Comparison of ENCODE assay signal across 23 cellular contexts in genomic region chr9:75552941-75553340, GRCh38.
DNase-seq lines count a peak whose midpoint lies in the region; ATAC-seq and TF ChIP-seq lines count a peak whose summit lies in the region.
"Had no signal": no experiment of that assay in that cellular context is flagged by ENCODE, and none has a peak within 500 bp of the region (broad histone marks: within the 10 kb centered on the region; RNA-seq: fewer than 3 reads in every experiment).

No MANE protein-coding gene starts in this region.

- DNase-seq in AG08396 (ENCODE audit: low spot score) (peak; percentile 7), LHCN-M2 (ENCODE audit: low read depth) (peak; percentile 32), astrocyte of the spinal cord (ENCODE audit: low read depth, low spot score) (peak; percentile 41), osteoblast (ENCODE audit: insufficient read length, low spot score, missing footprints) (no peak), GM10266 (ENCODE audit: extremely low spot score) (no peak), NCI-H187 treated with DMSO at 0.1 percent for 48 hours (lab: John Stamatoyannopoulos, UW) (no peak), mesenteric fat pad (ENCODE audit: low spot score) (no peak)
- DNase-seq: CD4-positive, alpha-beta memory T cell; DMS153; GF-D8; MM.1S; NCI-H1092; NCI-H146; NCI-H2081 treated with DMSO at 0.1 percent for 48 hours; NK-92 treated with Interleukin-12 subunit alpha and Interleukin-12 subunit beta, amount 100 ng/mL, for 24 hours; Peyer's patch had no signal

- H3K36me3 ChIP-seq in osteoblast (ENCODE audit: insufficient read depth, low read length): no peaks in the 10 kb centered on the region
- H3K36me3 ChIP-seq: BLaER1, HAP-1, Peyer's patch, SJSA1 had no signal

- H3K27ac ChIP-seq in osteoblast (ENCODE audit: low read depth, low read length): peak overlapping the region; percentile 39
- H3K27ac ChIP-seq: 22Rv1, BLaER1, KMS-11, Peyer's patch, SJSA1 had no signal

- H3K4me1 ChIP-seq in osteoblast (ENCODE audit: insufficient read depth, low read length): peaks cover 5% of the 10 kb centered on the region
- H3K4me1 ChIP-seq: BLaER1, HAP-1, Peyer's patch, SJSA1 had no signal

- H2AFZ ChIP-seq in osteoblast (ENCODE audit: low read length): no peak overlapping the region

- in situ Hi-C loops in astrocyte of the spinal cord (cut with HindIII; ENCODE audit: low sequenced_read_pairs): no loop called here

- TF ChIP-seq CTCF in astrocyte of the spinal cord (IDR thresholded peaks at IDR 0.05; ENCODE audit: low read depth, low read length) (no peak), osteoblast (IDR thresholded peaks at IDR 0.05; ENCODE audit: extremely low read depth, low read depth, low read length) (no peak), GM10266 (IDR thresholded peaks at IDR 0.05; ENCODE audit: control insufficient read depth, insufficient read depth, low read depth, missing control alignments) (no peak)

- H3K79me2 ChIP-seq in osteoblast (ENCODE audit: insufficient read depth, low read length): no peaks in the 10 kb centered on the region

- H4K20me1 ChIP-seq in osteoblast (ENCODE audit: insufficient read depth, low read length): no peaks in the 10 kb centered on the region
- H4K20me1 ChIP-seq: BLaER1 had no signal

- no peaks in the 10 kb centered on the region for H3K27me3 ChIP-seq in osteoblast (ENCODE audit: insufficient read depth, low read length)
- H3K27me3 ChIP-seq: BLaER1, Peyer's patch, SJSA1 had no signal

- H3K4me2 ChIP-seq in osteoblast (ENCODE audit: insufficient read depth, low read length): no peak overlapping the region
- H3K4me2 ChIP-seq: BLaER1, KMS-11 had no signal

- H3K4me3 ChIP-seq in astrocyte of the spinal cord (ENCODE audit: low read depth, low read length): no peak overlapping the region
- H3K4me3 ChIP-seq in osteoblast (ENCODE audit: insufficient read depth, low read length): no peak overlapping the region
- H3K4me3 ChIP-seq: BLaER1, GM12878, HAP-1, Peyer's patch, SJSA1 had no signal

- ATAC-seq in HG02973 (IDR thresholded peaks at IDR 0.05; ENCODE audit: unreplicated experiment): no peak
- ATAC-seq: GM12878 had no signal

- H3K9me3 ChIP-seq in osteoblast (ENCODE audit: low read depth, low read length): no peaks in the 10 kb centered on the region
- H3K9me3 ChIP-seq: BLaER1, HAP-1, Peyer's patch, SJSA1 had no signal

Comparison
In these comparisons a context has a peak if more than half of its experiments do, and no peak if none do; other contexts are left out.
1. DNase-seq: peak in AG08396 (single experiment), LHCN-M2 (single experiment) and astrocyte of the spinal cord (single experiment); none in osteoblast (single experiment), GM10266 (single experiment), NCI-H187 treated with DMSO at 0.1 percent for 48 hours (single experiment) and mesenteric fat pad (single experiment).